9 cellular contexts compared by ENCODE assay signal in genomic region chr16:29454835-29455234, GRCh38. TPM values are rescaled to one million over a fixed set of nuclear protein-coding genes. Genes with fewer than 3 reads are reported as not detected.
DNase-seq lines count a peak whose midpoint lies in the region; ATAC-seq, FAIRE-seq and TF ChIP-seq lines count a peak whose summit lies in the region.
"Not testable (repeated sequence)": the region's sequence is repeated elsewhere in the genome, so short reads cannot be mapped to it uniquely, and the experiment has no call there.
"Had no signal": no experiment of that assay in that cellular context is flagged by ENCODE, and none has a peak within 500 bp of the region (broad histone marks: within the 10 kb centered on the region; RNA-seq: fewer than 3 reads in every experiment).

No MANE protein-coding gene starts in this region.

- not testable (repeated sequence) for H3K27me3 ChIP-seq in heart right ventricle

- not testable (repeated sequence) for H3K4me3 ChIP-seq in heart right ventricle

- intact Hi-C loops in activated B cell treated with CpG ODN at 0.5 μM for 24 hours (cut with micrococcal nuclease); heart right ventricle (cut with DNase I): not testable (repeated sequence)

- H3K4me1 Mint-ChIP-seq in activated B cell treated with CpG ODN at 0.5 μM for 24 hours; stimulated activated effector memory CD8-positive, alpha-beta T cell treated with anti-CD3 and anti-CD28 coated beads, Interleukin-12 subunit alpha, Interleukin-12 subunit beta, amount 100 ng/mL, for 72 hours: not testable (repeated sequence)

- not testable (repeated sequence) for H3K4me1 ChIP-seq in heart right ventricle

- POLR2A ChIA-PET in activated B cell treated with CpG ODN at 0.5 μM for 24 hours (lab: Charles Lee), result not testable (repeated sequence)

- H3K27me3 Mint-ChIP-seq in activated B cell treated with CpG ODN at 0.5 μM for 24 hours, result not testable (repeated sequence)

- H3K9me3 ChIP-seq in heart right ventricle, result not testable (repeated sequence)

- ATAC-seq in GM19324 (IDR thresholded peaks at IDR 0.05; ENCODE audit: low FRiP score, unreplicated experiment), result peak; percentile 58
- ATAC-seq in GM21619 (IDR thresholded peaks at IDR 0.05; ENCODE audit: unreplicated experiment), result peak; percentile 57
- peak; percentile 57 for ATAC-seq in HG02943 (IDR thresholded peaks at IDR 0.05; ENCODE audit: low read depth, unreplicated experiment)
- ATAC-seq in HG03432 (IDR thresholded peaks at IDR 0.05; ENCODE audit: unreplicated experiment), result peak; percentile 75
- ATAC-seq in activated B cell treated with CpG ODN at 0.5 μM for 24 hours (ENCODE audit: low read depth), result peak; percentile 70
- ATAC-seq in heart right ventricle, result peak; percentile 78 to 86 (median 84)
- peak; percentile 86 for ATAC-seq in stimulated activated effector memory CD8-positive, alpha-beta T cell treated with anti-CD3 and anti-CD28 coated beads, Interleukin-12 subunit alpha, Interleukin-12 subunit beta, amount 100 ng/mL, for 72 hours

- not testable (repeated sequence) for TF ChIP-seq CTCF in activated B cell treated with CpG ODN at 0.5 μM for 24 hours (IDR thresholded peaks at IDR 0.05); heart right ventricle (IDR thresholded peaks at IDR 0.05)

- peak; percentile 61 for FAIRE-seq in GM12892 (lab: Jason Lieb, UNC)

- CTCF ChIA-PET in activated B cell treated with CpG ODN at 0.5 μM for 24 hours (lab: Charles Lee), result not testable (repeated sequence)

- not testable (repeated sequence) for H3K36me3 ChIP-seq in heart right ventricle

- H3K27ac ChIP-seq in heart right ventricle, result not testable (repeated sequence)

- H3K27ac Mint-ChIP-seq in activated B cell treated with CpG ODN at 0.5 μM for 24 hours; stimulated activated effector memory CD8-positive, alpha-beta T cell treated with anti-CD3 and anti-CD28 coated beads, Interleukin-12 subunit alpha, Interleukin-12 subunit beta, amount 100 ng/mL, for 72 hours: not testable (repeated sequence)

- not testable (repeated sequence) for DNase-seq in GM12892 (ENCODE audit: insufficient read length); activated B cell treated with CpG ODN at 0.5 μM for 24 hours; heart right ventricle; stimulated activated effector memory CD8-positive, alpha-beta T cell treated with anti-CD3 and anti-CD28 coated beads, Interleukin-12 subunit alpha, Interleukin-12 subunit beta, amount 100 ng/mL, for 72 hours (ENCODE audit: low spot score in 2 of 2)

- H3K4me3 Mint-ChIP-seq in activated B cell treated with CpG ODN at 0.5 μM for 24 hours; stimulated activated effector memory CD8-positive, alpha-beta T cell treated with anti-CD3 and anti-CD28 coated beads, Interleukin-12 subunit alpha, Interleukin-12 subunit beta, amount 100 ng/mL, for 72 hours: not testable (repeated sequence)

- no CpG with 5 or more reads among the region's 28 CpGs for WGBS in heart right ventricle, 2 donors

- H3K36me3 Mint-ChIP-seq in activated B cell treated with CpG ODN at 0.5 μM for 24 hours (ENCODE audit: low read depth); stimulated activated effector memory CD8-positive, alpha-beta T cell treated with anti-CD3 and anti-CD28 coated beads, Interleukin-12 subunit alpha, Interleukin-12 subunit beta, amount 100 ng/mL, for 72 hours: not testable (repeated sequence)

- not testable (repeated sequence) for H3K9me3 Mint-ChIP-seq in activated B cell treated with CpG ODN at 0.5 μM for 24 hours; stimulated activated effector memory CD8-positive, alpha-beta T cell treated with anti-CD3 and anti-CD28 coated beads, Interleukin-12 subunit alpha, Interleukin-12 subunit beta, amount 100 ng/mL, for 72 hours

- TF ChIP-seq POLR2A in GM12892 (IDR thresholded peaks at IDR 0.05; ENCODE audit: low read depth, low read length), result not testable (repeated sequence)

RNA-seq across cellular contexts. Expression of gene SLX1B, which starts 0.5 kb away (rescaled TPM):
- 7.4 TPM for polyA plus RNA-seq in GM12892 (2012; ENCODE audit: missing spikeins)
- total RNA-seq in activated B cell treated with CpG ODN at 0.5 μM for 24 hours, result 51.2 and 60.4 TPM in 2 replicates
- total RNA-seq in heart right ventricle, result 10 to 100 TPM in 4 of 10 donors, 1 to 10 TPM in 6; 2.5 to 15.2 (median 6.9) TPM
- 10 to 100 TPM; 21.4 to 36.6 TPM for polyA plus RNA-seq in heart right ventricle

RNA-seq across cellular contexts. Expression of gene BOLA2, which starts 0.7 kb away (rescaled TPM):
- 24.1 TPM for polyA plus RNA-seq in GM12892 (2012; ENCODE audit: missing spikeins)
- total RNA-seq in activated B cell treated with CpG ODN at 0.5 μM for 24 hours (15.1 and 19.5 TPM in 2 replicates), heart right ventricle (1 to 10 TPM; 2.4 to 4.5 (median 3.4) TPM)
- polyA plus RNA-seq in heart right ventricle, result 10 to 100 TPM; 21.6 to 35.7 TPM

RNA-seq across cellular contexts. Expression of gene SULT1A4, which starts 4.9 kb away (rescaled TPM):
- 0.51 TPM for polyA plus RNA-seq in GM12892 (2012; ENCODE audit: missing spikeins)
- total RNA-seq in activated B cell treated with CpG ODN at 0.5 μM for 24 hours (2.1 and 4.3 TPM in 2 replicates), heart right ventricle (10 to 100 TPM in 2 of 10 donors, 1 to 10 TPM in 7, under 1 TPM in 1; 0.32 to 12.6 (median 7.7) TPM)
- 10 to 100 TPM; 19.2 to 22.9 TPM for polyA plus RNA-seq in heart right ventricle

RNA-seq across cellular contexts. Expression of gene NPIPB11, which starts 48.3 kb away (rescaled TPM):
- polyA plus RNA-seq in GM12892 (2012; ENCODE audit: missing spikeins), result 4.0 TPM
- total RNA-seq in activated B cell treated with CpG ODN at 0.5 μM for 24 hours (1.6 and 1.9 TPM in 2 replicates), heart right ventricle (1 to 10 TPM in 2 of 10 donors, under 1 TPM in 8; 0.08 to 3.1 (median 0.46) TPM)
- 1 to 10 TPM in 1 of 2 donors, under 1 TPM in 1; 0.49 to 2.9 TPM for polyA plus RNA-seq in heart right ventricle
- total RNA-seq: SK-MEL-5 had no signal

RNA-seq across cellular contexts. Expression of gene NPIPB12, which starts 51.4 kb away (rescaled TPM):
- 38.8 TPM for polyA plus RNA-seq in GM12892 (2012; ENCODE audit: missing spikeins)
- total RNA-seq in activated B cell treated with CpG ODN at 0.5 μM for 24 hours (125 and 158 TPM in 2 replicates), heart right ventricle (10 to 100 TPM in 9 of 10 donors, 1 to 10 TPM in 1; 9.4 to 23.6 (median 19.0) TPM)
- 100 to 1,000 TPM in 1 of 2 donors, 10 to 100 TPM in 1; 15.3 to 107 TPM for polyA plus RNA-seq in heart right ventricle
